In the genomic region with DNA sequence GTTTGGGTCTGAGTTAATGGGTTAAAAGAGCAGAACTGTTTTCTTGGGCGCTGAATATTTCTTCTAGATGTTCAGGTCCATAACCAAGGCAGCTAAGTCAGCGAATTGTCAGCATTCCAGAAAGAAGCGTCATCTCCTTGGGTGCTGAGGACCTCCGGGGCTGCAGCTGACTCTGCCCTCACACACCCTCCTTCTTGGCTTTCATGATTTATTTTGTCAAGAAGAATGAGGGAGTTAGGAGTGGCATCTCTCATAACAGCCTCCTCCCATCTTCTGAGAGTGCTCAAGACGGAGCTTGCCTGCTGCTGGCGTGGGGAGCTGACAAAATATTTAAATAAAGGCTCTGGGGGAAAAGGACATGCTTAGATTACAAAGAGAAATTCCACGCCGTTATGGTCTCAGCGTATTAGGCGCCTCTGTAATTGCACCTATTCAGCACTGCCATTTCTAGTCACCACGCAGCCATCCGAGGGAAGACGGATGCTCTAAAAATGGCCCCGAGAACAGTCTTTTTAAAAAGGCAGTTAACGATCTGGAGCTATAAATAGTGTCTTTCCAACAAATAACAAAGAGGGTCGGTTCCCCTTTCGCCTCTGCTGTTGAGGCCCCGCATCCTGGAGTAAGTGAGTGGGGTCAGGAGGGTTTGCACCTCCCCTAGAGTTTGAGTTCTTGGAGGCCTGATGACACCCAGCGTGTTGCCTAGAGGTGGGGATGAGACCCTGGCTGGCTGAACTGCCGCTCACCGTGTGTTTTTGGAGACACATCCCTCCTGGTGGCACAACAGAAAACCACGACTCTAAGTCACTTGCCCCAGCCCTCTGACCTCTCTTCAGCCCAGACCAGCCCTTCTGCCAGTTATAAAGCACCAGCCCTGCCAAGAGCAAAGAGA, we compare ENCODE assay signal across 10 cellular contexts.
DNase-seq lines count a peak whose midpoint lies in the region; ATAC-seq and TF ChIP-seq lines count a peak whose summit lies in the region.
"Had no signal": no experiment of that assay in that cellular context is flagged by ENCODE, and none has a peak within 500 bp of the region (broad histone marks: within the 10 kb centered on the region; RNA-seq: fewer than 3 reads in every experiment).

No MANE protein-coding gene starts in this region.

- POLR2A ChIA-PET in HEK293 (lab: Yijun Ruan, JAX) (no interaction called here), PC-3 (lab: Charles Lee; ENCODE audit: unreplicated experiment) (no interaction called here)

- DNase-seq in PC-3 (peak; percentile 92), smooth muscle cell (lab: John Stamatoyannopoulos, UW; ENCODE audit: unreplicated experiment) (no peak), iPS-NIHi11 (ENCODE audit: low spot score) (no peak)
- DNase-seq in NK-92 treated with Interleukin-12 subunit alpha and Interleukin-12 subunit beta, amount 100 ng/mL, for 24 hours (lab: John Stamatoyannopoulos, UW) = no peak
- DNase-seq: activated CD4-positive, alpha-beta T cell treated with anti-CD3 and anti-CD28 coated beads, Interleukin-2, amount 50 U/mL, for 1 hour; NCI-H1048 had no signal

- H3K4me3 ChIP-seq in HEK293 (ENCODE audit: low read depth, low read length) (no peak overlapping the region), PC-3 (ENCODE audit: low read length) (no peak overlapping the region), smooth muscle cell (no peak overlapping the region)
- H3K4me3 ChIP-seq: esophagus muscularis mucosa had no signal

- CTCF ChIA-PET in HEK293 (lab: Yijun Ruan, JAX) = interaction anchor here (0.6 to 1.4 kb wide), 4 partner anchors 40 to 315 kb away, joined by 3 to 7 read pairs (median 5); no protein-coding TSS in a partner anchor
- CTCF ChIA-PET in PC-3 (lab: Charles Lee) = interaction anchor here (0.6 kb wide), 2 partner anchors 10 to 186 kb away, joined by 4 read pairs; no protein-coding TSS in a partner anchor

- H3F3A ChIP-seq in PC-3 (ENCODE audit: low read length, unreplicated experiment) = no peaks in the 10 kb centered on the region
- peaks cover 12% of the 10 kb centered on the region for H3F3A ChIP-seq in smooth muscle cell (ENCODE audit: low read depth)

- H3K36me3 ChIP-seq in HEK293 (ENCODE audit: control insufficient read depth in 2 of 2, insufficient read depth in 1 of 2, low read length in 2 of 2) (no peaks in the 10 kb centered on the region), PC-3 (ENCODE audit: low read depth, low read length) (no peaks in the 10 kb centered on the region), smooth muscle cell (ENCODE audit: low read depth) (no peaks in the 10 kb centered on the region)
- H3K36me3 ChIP-seq: esophagus muscularis mucosa had no signal

- H2AFZ ChIP-seq in PC-3 (ENCODE audit: low read length) (no peak overlapping the region), smooth muscle cell (ENCODE audit: low read depth) (no peak overlapping the region)

- no peaks in the 10 kb centered on the region for H3K27me3 ChIP-seq in PC-3 (ENCODE audit: low read length)
- H3K27me3 ChIP-seq in smooth muscle cell (ENCODE audit: low read depth) = no peaks in the 10 kb centered on the region
- H3K27me3 ChIP-seq: esophagus muscularis mucosa had no signal

- 59% methylated on average over 22 of the region's 22 CpGs for WGBS in smooth muscle cell (ENCODE audit: low lambda C conversion rate)

- no peaks in the 10 kb centered on the region for H4K20me1 ChIP-seq in PC-3 (ENCODE audit: low read length)
- H4K20me1 ChIP-seq in smooth muscle cell (ENCODE audit: low read depth) = no peaks in the 10 kb centered on the region

- no TSS peak for BruUV-seq in PC-3 (replicated peaks; lab: Mats Ljungman, UMichigan)

- H3K79me2 ChIP-seq in PC-3 (ENCODE audit: low read length) (no peaks in the 10 kb centered on the region), smooth muscle cell (ENCODE audit: low read depth) (no peaks in the 10 kb centered on the region)

- no peak overlapping the region for H3K27ac ChIP-seq in HEK293 (ENCODE audit: extremely low read depth, low read depth, low read length)
- no peak overlapping the region for H3K27ac ChIP-seq in PC-3 (ENCODE audit: low read length)
- H3K27ac ChIP-seq in smooth muscle cell (ENCODE audit: low read depth) = no peak overlapping the region
- H3K27ac ChIP-seq: esophagus muscularis mucosa had no signal

- peak; percentile 90 for ATAC-seq in PC-3
- ATAC-seq in esophagus mucosa = peak; percentile 82
- no peak for ATAC-seq in HG03432 (IDR thresholded peaks at IDR 0.05; ENCODE audit: unreplicated experiment)

- H3K9me2 ChIP-seq in PC-3 (replicated peaks; ENCODE audit: low read length) = no peaks in the 10 kb centered on the region

- H3K4me2 ChIP-seq in PC-3 (ENCODE audit: low read length) (peak overlapping the region; percentile 73), smooth muscle cell (peak overlapping the region; percentile 53)

- intact Hi-C loops in PC-3 (cut with micrococcal nuclease) = no loop called here

- TF ChIP-seq CTCF in HEK293 (tag by site-specific recombination; IDR thresholded peaks at IDR 0.05) = no peak
- TF ChIP-seq CTCF in PC-3 (conservative IDR thresholded peaks at IDR 0.05; ENCODE audit: low read depth, low read length) = no peak
- TF ChIP-seq CTCF in smooth muscle cell (IDR thresholded peaks at IDR 0.05; ENCODE audit: borderline replicate concordance, insufficient read depth, poor library complexity, severe bottlenecking) = no peak

- H3K9ac ChIP-seq in PC-3 (ENCODE audit: low read length) (no peak overlapping the region), smooth muscle cell (ENCODE audit: low read depth) (no peak overlapping the region)

- H3K9me3 ChIP-seq in HEK293 (ENCODE audit: control insufficient read depth, insufficient read depth, low read depth, low read length) = no peaks in the 10 kb centered on the region
- H3K9me3 ChIP-seq in PC-3 (ENCODE audit: low read length) = no peaks in the 10 kb centered on the region
- no peaks in the 10 kb centered on the region for H3K9me3 ChIP-seq in smooth muscle cell (replicated peaks; ENCODE audit: low read depth)
- H3K9me3 ChIP-seq: esophagus muscularis mucosa had no signal

- H3K4me1 ChIP-seq in HEK293 (ENCODE audit: control insufficient read depth, insufficient read depth, low read length) (peaks cover 34% of the 10 kb centered on the region), PC-3 (ENCODE audit: insufficient read depth, low read length) (peaks cover 17% of the 10 kb centered on the region), smooth muscle cell (ENCODE audit: low read depth) (peaks cover 28% of the 10 kb centered on the region)

TF ChIP-seq in HEK293, 187 proteins besides CTCF, POLR2A, EP300 and RAD21:
- TF ChIP-seq GLIS1 (tag by site-specific recombination; IDR thresholded peaks at IDR 0.05) = 0 out of 2 replicates have a peak, but pooled peaks have one; percentile 5
- TF ChIP-seq ZNF114 (tag by site-specific recombination; IDR thresholded peaks at IDR 0.05) = no peak
- no peak for TF ChIP-seq ZBTB7A (tag by site-specific recombination; IDR thresholded peaks at IDR 0.05; ENCODE audit: low read depth)
- 0 out of 2 replicates have a peak, but pooled peaks have one; percentile 22 for TF ChIP-seq ZNF629 (tag by site-specific recombination; IDR thresholded peaks at IDR 0.05)
- TF ChIP-seq WT1 (tag by site-specific recombination; IDR thresholded peaks at IDR 0.05) = peak; percentile 63
- peak; percentile 52; the same call in 1 of the 2 replicates for TF ChIP-seq KLF10 (tag by site-specific recombination; IDR thresholded peaks at IDR 0.05)
- no peak for TF ChIP-seq REPIN1 (tag by site-specific recombination; IDR thresholded peaks at IDR 0.05; ENCODE audit: low read depth)
- TF ChIP-seq, protein P1, sequence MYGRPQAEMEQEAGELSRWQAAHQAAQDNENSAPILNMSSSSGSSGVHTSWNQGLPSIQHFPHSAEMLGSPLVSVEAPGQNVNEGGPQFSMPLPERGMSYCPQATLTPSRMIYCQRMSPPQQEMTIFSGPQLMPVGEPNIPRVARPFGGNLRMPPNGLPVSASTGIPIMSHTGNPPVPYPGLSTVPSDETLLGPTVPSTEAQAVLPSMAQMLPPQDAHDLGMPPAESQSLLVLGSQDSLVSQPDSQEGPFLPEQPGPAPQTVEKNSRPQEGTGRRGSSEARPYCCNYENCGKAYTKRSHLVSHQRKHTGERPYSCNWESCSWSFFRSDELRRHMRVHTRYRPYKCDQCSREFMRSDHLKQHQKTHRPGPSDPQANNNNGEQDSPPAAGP (tag by site-specific recombination; IDR thresholded peaks at IDR 0.05) = peak; percentile 30; the same call in 1 of the 2 replicates
